Comparison of ENCODE assay signal across 8 cellular contexts in the genomic region with DNA sequence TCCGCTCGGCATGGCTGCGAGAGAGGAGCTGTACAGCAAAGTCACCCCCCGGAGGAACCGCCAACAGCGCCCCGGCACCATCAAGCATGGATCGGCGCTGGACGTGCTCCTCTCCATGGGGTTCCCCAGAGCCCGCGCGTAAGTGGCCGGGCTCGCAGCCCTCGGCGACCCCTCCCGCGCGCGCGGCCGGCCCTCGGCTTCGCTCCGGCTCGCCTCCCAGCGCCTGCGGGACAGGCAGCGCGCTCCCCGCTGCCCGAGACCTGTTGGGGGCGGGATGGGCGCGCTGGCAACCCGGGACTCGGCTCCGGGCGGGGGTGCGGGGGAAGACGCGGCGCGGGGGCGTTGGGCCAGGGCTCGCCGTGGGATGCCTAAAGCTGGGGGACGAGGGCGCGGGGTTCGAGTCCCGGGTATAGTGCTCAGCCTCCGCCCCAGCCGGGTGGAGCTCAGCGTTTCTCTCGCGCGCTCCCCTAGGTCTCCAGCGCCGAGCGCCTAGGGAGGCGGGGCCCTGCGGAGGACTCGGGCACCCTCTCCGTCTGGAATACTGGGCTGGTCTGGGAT. TPM values are rescaled to one million over a fixed set of nuclear protein-coding genes. Genes with fewer than 3 reads are reported as not detected.
A peak's percentile ranks its signal among the peaks of the same experiment; 100 is the strongest.
DNase-seq lines count a peak whose midpoint lies in the region; ATAC-seq, FAIRE-seq and TF ChIP-seq lines count a peak whose summit lies in the region.

No MANE protein-coding gene starts in this region.

- FAIRE-seq in RCC 7860 (lab: Jason Lieb, UNC): no peak
- FAIRE-seq in urothelium cell line (lab: Jason Lieb, UNC): no peak

- peaks cover 4% of the 10 kb centered on the region for H3K36me3 ChIP-seq in osteoblast (ENCODE audit: insufficient read depth, low read length)

- H3K27ac ChIP-seq in osteoblast (ENCODE audit: low read depth, low read length): peak overlapping the region; percentile 78

- peaks cover 50% of the 10 kb centered on the region for H3K79me2 ChIP-seq in osteoblast (ENCODE audit: insufficient read depth, low read length)

- H2AFZ ChIP-seq in osteoblast (ENCODE audit: low read length): peak overlapping the region; percentile 84

- peaks cover 20% of the 10 kb centered on the region for H3K4me1 ChIP-seq in osteoblast (ENCODE audit: insufficient read depth, low read length)

- peak overlapping the region; percentile 92 for H3K4me2 ChIP-seq in osteoblast (ENCODE audit: insufficient read depth, low read length)

- H3K9me3 ChIP-seq in osteoblast (ENCODE audit: low read depth, low read length): no peaks in the 10 kb centered on the region

- peaks cover 29% of the 10 kb centered on the region for H4K20me1 ChIP-seq in osteoblast (ENCODE audit: insufficient read depth, low read length)

- peak; percentile 41 for ATAC-seq in HG03103 (IDR thresholded peaks at IDR 0.05; ENCODE audit: low read depth, unreplicated experiment)

- H3K27me3 ChIP-seq in osteoblast (ENCODE audit: insufficient read depth, low read length): no peaks in the 10 kb centered on the region

- no peak for TF ChIP-seq CTCF in osteoblast (IDR thresholded peaks at IDR 0.05; ENCODE audit: extremely low read depth, low read depth, low read length)

- H3K4me3 ChIP-seq in osteoblast (ENCODE audit: insufficient read depth, low read length): peak overlapping the region; percentile 95

- peak; percentile 30 for DNase-seq in SIG-M5 treated with dmso at 0.1 percent for 504 hours (lab: John Stamatoyannopoulos, UW; ENCODE audit: unreplicated experiment)
- no peak for DNase-seq in SIG-M5 (lab: John Stamatoyannopoulos, UW)
- peak; percentile 5 for DNase-seq in RCC 7860 (ENCODE audit: low spot score)
- DNase-seq in activated naive CD4-positive, alpha-beta T cell (lab: John Stamatoyannopoulos, UW): peak; percentile 13 to 52 (median 26)
- DNase-seq in glomerular visceral epithelial cell (ENCODE audit: extremely low spot score): peak; percentile 65
- peak; percentile 94 for DNase-seq in osteoblast (ENCODE audit: insufficient read length, low spot score, missing footprints)
- DNase-seq in urothelium cell line (ENCODE audit: low spot score): peak; percentile 54

RNA-seq across cellular contexts. Expression of a gene that starts 0.6 kb away (rescaled TPM):
- 9.1 and 21.4 TPM in 2 replicates for total RNA-seq in osteoblast
